ENCODE assay signal across 24 cellular contexts in genomic region chr2:129067070-129067469, GRCh38.
DNase-seq lines count a peak whose midpoint lies in the region; ATAC-seq, FAIRE-seq and TF ChIP-seq lines count a peak whose summit lies in the region.
"Had no signal": no experiment of that assay in that cellular context is flagged by ENCODE, and none has a peak within 500 bp of the region (broad histone marks: within the 10 kb centered on the region; RNA-seq: fewer than 3 reads in every experiment).

No MANE protein-coding gene starts in this region.

- H3K79me2 ChIP-seq in HepG2 (ENCODE audit: insufficient read depth, low read length), result no peaks in the 10 kb centered on the region

- H3K36me3 ChIP-seq in HepG2 (replicated peaks in 1 of 2; ENCODE audit: control insufficient read depth in 1 of 2, insufficient read depth in 2 of 2, low read length in 2 of 2) (no peaks in the 10 kb centered on the region), right lobe of liver (no peaks in the 10 kb centered on the region), IMR-90 (ENCODE audit: control insufficient read depth, insufficient read depth, low read length) (no peaks in the 10 kb centered on the region), mucosa of descending colon (ENCODE audit: low read depth) (no peaks in the 10 kb centered on the region)
- no peaks in the 10 kb centered on the region for H3K36me3 ChIP-seq in naive thymus-derived CD4-positive, alpha-beta T cell (ENCODE audit: control insufficient read depth in 2 of 3, insufficient read depth in 3 of 3, low read length in 3 of 3)
- H3K36me3 ChIP-seq: BLaER1 treated with 17β-estradiol and CSF1 and Interleukin-3, amounts not matched to agents 10 nM and 100 nM had no signal

- WGBS in HepG2 (ENCODE audit: low lambda C conversion rate), result 0% methylated on average over 1 of the region's 1 CpG
- no CpG with 5 or more reads among the region's 1 CpG for WGBS in right lobe of liver (ENCODE audit: insufficient coverage, low coverage, low lambda C conversion rate, missing lambda C conversion rate)
- no CpG with 5 or more reads among the region's 1 CpG for WGBS in IMR-90 (ENCODE audit: extremely low coverage in 2 of 2, insufficient read length in 1 of 2), 2 experiments

- TF ChIP-seq CTCF in HepG2 (CRISPR knock-in tag; IDR thresholded peaks at IDR 0.05) (no peak), right lobe of liver (IDR thresholded peaks at IDR 0.05) (no peak), IMR-90 (conservative IDR thresholded peaks at IDR 0.05; ENCODE audit: low read depth, low read length) (no peak), mucosa of descending colon (IDR thresholded peaks at IDR 0.05) (no peak)

- H3K14ac ChIP-seq in IMR-90 (replicated peaks; ENCODE audit: low read depth, low read length), result no peak overlapping the region

- H2AK9ac ChIP-seq in IMR-90 (replicated peaks; ENCODE audit: low read depth, low read length, poor library complexity), result no peak overlapping the region

- H3K4me1 ChIP-seq in HepG2 (ENCODE audit: insufficient read depth, low read length) (0 out of 2 replicates have a peak, but pooled peaks cover 8% of the 10 kb centered on the region), right lobe of liver (peaks cover 0 to 10% (median 0%) of the 10 kb centered on the region in 4 donors), IMR-90 (ENCODE audit: control insufficient read depth, insufficient read depth, low read length) (no peaks in the 10 kb centered on the region), mucosa of descending colon (ENCODE audit: low read depth) (peaks cover 11% of the 10 kb centered on the region)
- H3K4me1 ChIP-seq in naive thymus-derived CD4-positive, alpha-beta T cell (ENCODE audit: control insufficient read depth in 2 of 2, insufficient read depth in 2 of 2, low read length in 2 of 2), result no peaks in the 10 kb centered on the region
- H3K4me1 ChIP-seq: A549, Caco-2 had no signal

- DNase-seq in HepG2 (ENCODE audit: low spot score), result no peak
- no peak for DNase-seq in right lobe of liver
- DNase-seq in IMR-90, result no peak
- DNase-seq in naive thymus-derived CD4-positive, alpha-beta T cell, result no peak
- no peak for DNase-seq in caudate nucleus (lab: John Stamatoyannopoulos, UW)
- DNase-seq in mucosa of descending colon, result no peak
- no peak for DNase-seq in T-helper 2 cell treated with Interferon-gamma antibody and Interleukin-4, amounts not matched to agents 5 μg/mL and 100 μg/mL, for 36 hours (ENCODE audit: low spot score)
- DNase-seq: AML-193; Caco-2; Calu3; CD4-positive, alpha-beta T cell; CD8-positive, alpha-beta T cell; DMS79; DND-41; EL; GDM1 had no signal

- no peaks in the 10 kb centered on the region for H3K9me1 ChIP-seq in IMR-90 (ENCODE audit: insufficient read depth, low read length)

- H3K27me3 ChIP-seq in HepG2 (ENCODE audit: control insufficient read depth in 1 of 2, insufficient read depth in 2 of 2, low read length in 2 of 2) (peaks cover 0 to 10% of the 10 kb centered on the region in 2 experiments; a peak in 2 of 5 replicates), right lobe of liver (no peaks in the 10 kb centered on the region), IMR-90 (ENCODE audit: control insufficient read depth, insufficient read depth, low read length) (no peaks in the 10 kb centered on the region)
- H3K27me3 ChIP-seq in naive thymus-derived CD4-positive, alpha-beta T cell (ENCODE audit: control insufficient read depth in 2 of 2, insufficient read depth in 2 of 2, low read length in 2 of 2), result no peaks in the 10 kb centered on the region
- H3K27me3 ChIP-seq: BLaER1 treated with 17β-estradiol and CSF1 and Interleukin-3, amounts not matched to agents 10 nM and 100 nM had no signal

- no peak overlapping the region for H3K27ac ChIP-seq in HepG2 (ENCODE audit: extremely low read length, insufficient read depth, low read length)
- no peak overlapping the region for H3K27ac ChIP-seq in right lobe of liver
- no peak overlapping the region for H3K27ac ChIP-seq in IMR-90 (ENCODE audit: insufficient read depth, low read length)
- H3K27ac ChIP-seq in naive thymus-derived CD4-positive, alpha-beta T cell (ENCODE audit: low read depth, low read length), result no peak overlapping the region
- H3K27ac ChIP-seq in caudate nucleus (ENCODE audit: low read depth, low read length), result no peak overlapping the region
- H3K27ac ChIP-seq: 22Rv1; A549; BLaER1 treated with 17β-estradiol and CSF1 and Interleukin-3, amounts not matched to agents 10 nM and 100 nM; C4-2B had no signal

- H3K9me3 ChIP-seq in HepG2 (ENCODE audit: low read length) (no peaks in the 10 kb centered on the region), right lobe of liver (no peaks in the 10 kb centered on the region), IMR-90 (ENCODE audit: control insufficient read depth, insufficient read depth, low read length) (peaks cover 8% of the 10 kb centered on the region), mucosa of descending colon (no peaks in the 10 kb centered on the region)
- H3K9me3 ChIP-seq in naive thymus-derived CD4-positive, alpha-beta T cell (ENCODE audit: control insufficient read depth in 2 of 3, low read length in 3 of 3), result no peaks in the 10 kb centered on the region
- H3K9me3 ChIP-seq: A549; BLaER1 treated with 17β-estradiol and CSF1 and Interleukin-3, amounts not matched to agents 10 nM and 100 nM; Caco-2 had no signal

- TF ChIP-seq RAD21 in HepG2 (CRISPR knock-in tag; IDR thresholded peaks at IDR 0.05) (no peak), IMR-90 (IDR thresholded peaks at IDR 0.05; ENCODE audit: low read length) (no peak)

- no peak for TF ChIP-seq POLR2A in HepG2 (IDR thresholded peaks at IDR 0.05; ENCODE audit: insufficient read depth in 1 of 2, low read depth in 2 of 2, low read length in 2 of 2)
- TF ChIP-seq POLR2A in right lobe of liver (IDR thresholded peaks at IDR 0.05), result no peak
- no peak for TF ChIP-seq POLR2A in IMR-90 (IDR thresholded peaks at IDR 0.05; ENCODE audit: low read depth, low read length)

- H3K18ac ChIP-seq in IMR-90 (ENCODE audit: low read depth, low read length), result no peak overlapping the region

- in situ Hi-C loops in HepG2 (cut with HindIII; ENCODE audit: extremely low pct_ligation_motif_present, low pct_unique_long_range_greater_than_20kb) (no loop called here), IMR-90 (cut with MboI; ENCODE audit: low sequenced_read_pairs) (no loop called here)

- POLR2A ChIA-PET in HepG2 (lab: Yijun Ruan, JAX), result no interaction called here
- POLR2A ChIA-PET in IMR-90 (lab: Charles Lee; ENCODE audit: unreplicated experiment), result no interaction called here
- POLR2A ChIA-PET in naive thymus-derived CD4-positive, alpha-beta T cell (lab: Charles Lee), result no interaction called here

- H3K4me3 Mint-ChIP-seq in naive thymus-derived CD4-positive, alpha-beta T cell, result no peak overlapping the region
- no peak overlapping the region for H3K4me3 Mint-ChIP-seq in T-helper 2 cell treated with Interferon-gamma antibody and Interleukin-4, amounts not matched to agents 5 μg/mL and 100 μg/mL, for 36 hours
- H3K4me3 Mint-ChIP-seq: B cell; CD4-positive, alpha-beta T cell; CD8-positive, alpha-beta T cell had no signal

- H4K8ac ChIP-seq in IMR-90 (ENCODE audit: low read depth in 2 of 2, low read length in 2 of 2), result no peak overlapping the region

- no peak overlapping the region for H2BK120ac ChIP-seq in IMR-90 (ENCODE audit: low read depth, low read length)

- no peaks in the 10 kb centered on the region for H3K79me1 ChIP-seq in IMR-90 (ENCODE audit: low read depth in 1 of 2, low read length in 2 of 2)

- CTCF ChIA-PET in HepG2 (lab: Yijun Ruan, JAX; ENCODE audit: low intra/inter-chr PET ratio, low total read pairs), result no interaction called here
- CTCF ChIA-PET in IMR-90 (lab: Yijun Ruan, JAX), result no interaction called here
- CTCF ChIA-PET in naive thymus-derived CD4-positive, alpha-beta T cell (lab: Charles Lee), result no interaction called here

- no peak overlapping the region for H3K27ac Mint-ChIP-seq in naive thymus-derived CD4-positive, alpha-beta T cell
- H3K27ac Mint-ChIP-seq in T-helper 2 cell treated with Interferon-gamma antibody and Interleukin-4, amounts not matched to agents 5 μg/mL and 100 μg/mL, for 36 hours, result no peak overlapping the region
- H3K27ac Mint-ChIP-seq: B cell; CD4-positive, alpha-beta T cell; CD8-positive, alpha-beta T cell had no signal

- no peak overlapping the region for H3K4me2 ChIP-seq in HepG2 (ENCODE audit: low read depth, low read length)
- no peak overlapping the region for H3K4me2 ChIP-seq in IMR-90 (ENCODE audit: low read depth, low read length)
- H3K4me2 ChIP-seq: A549; BLaER1 treated with 17β-estradiol and CSF1 and Interleukin-3, amounts not matched to agents 10 nM and 100 nM had no signal

- dilution Hi-C loops in IMR-90 (cut with HindIII; ENCODE audit: low sequenced_read_pairs, unreplicated experiment), result no loop called here

- H3K9ac ChIP-seq in HepG2 (ENCODE audit: insufficient read depth, low read depth, low read length) (no peak overlapping the region), IMR-90 (ENCODE audit: low read depth, low read length) (no peak overlapping the region)
- H3K9ac ChIP-seq: BLaER1 treated with 17β-estradiol and CSF1 and Interleukin-3, amounts not matched to agents 10 nM and 100 nM had no signal

- no peaks in the 10 kb centered on the region for H3K4me1 Mint-ChIP-seq in naive thymus-derived CD4-positive, alpha-beta T cell
- H3K4me1 Mint-ChIP-seq in T-helper 2 cell treated with Interferon-gamma antibody and Interleukin-4, amounts not matched to agents 5 μg/mL and 100 μg/mL, for 36 hours (ENCODE audit: low read depth), result peaks cover 5% of the 10 kb centered on the region
- H3K4me1 Mint-ChIP-seq: B cell had no signal

- H3K4me3 ChIP-seq in HepG2 (replicated peaks in 1 of 3; ENCODE audit: insufficient read depth in 1 of 3, low read depth in 2 of 3, low read length in 3 of 3), result no peak overlapping the region
- no peak overlapping the region for H3K4me3 ChIP-seq in right lobe of liver
- no peak overlapping the region for H3K4me3 ChIP-seq in IMR-90 (ENCODE audit: insufficient read depth, low read depth, low read length)
- H3K4me3 ChIP-seq in naive thymus-derived CD4-positive, alpha-beta T cell (ENCODE audit: low read length), result no peak overlapping the region
- H3K4me3 ChIP-seq in mucosa of descending colon, result no peak overlapping the region
- H3K4me3 ChIP-seq: A549; BLaER1 treated with 17β-estradiol and CSF1 and Interleukin-3, amounts not matched to agents 10 nM and 100 nM; GM12878 had no signal

- BruUV-seq in HepG2 (replicated peaks; lab: Mats Ljungman, UMichigan), result no TSS peak
- no TSS peak for BruUV-seq in IMR-90 (replicated peaks; lab: Mats Ljungman, UMichigan)

- H3K27me3 Mint-ChIP-seq in naive thymus-derived CD4-positive, alpha-beta T cell, result no peaks in the 10 kb centered on the region
- H3K27me3 Mint-ChIP-seq in T-helper 2 cell treated with Interferon-gamma antibody and Interleukin-4, amounts not matched to agents 5 μg/mL and 100 μg/mL, for 36 hours (ENCODE audit: low read depth), result peaks cover 3% of the 10 kb centered on the region
- H3K27me3 Mint-ChIP-seq: B cell; CD4-positive, alpha-beta T cell had no signal

- H3K56ac ChIP-seq in IMR-90 (ENCODE audit: extremely low read depth, insufficient read depth, low read length), result no peak overlapping the region

- FAIRE-seq in HepG2 (lab: Jason Lieb, UNC), result no peak
- FAIRE-seq: A549, D721Med, GM12878, GM18507 had no signal

- intact Hi-C loops in HepG2 (cut with micrococcal nuclease; ENCODE audit: unreplicated experiment) (no loop called here), right lobe of liver (cut with DNase I) (no loop called here), IMR-90 (cut with micrococcal nuclease) (no loop called here), mucosa of descending colon (cut with DNase I, micrococcal nuclease) (no loop called here)
- intact Hi-C loops in naive thymus-derived CD4-positive, alpha-beta T cell (cut with micrococcal nuclease), result no loop called here

- no peak overlapping the region for H4K5ac ChIP-seq in IMR-90 (ENCODE audit: low read depth, low read length)

- H3K4ac ChIP-seq in IMR-90 (ENCODE audit: low read depth, low read length), result no peak overlapping the region

- H2BK5ac ChIP-seq in IMR-90 (ENCODE audit: low read depth, low read length, poor library complexity, severe bottlenecking), result peak overlapping the region; percentile 33

- H4K91ac ChIP-seq in IMR-90 (ENCODE audit: insufficient read depth, low read depth, low read length), result no peak overlapping the region

- TF ChIP-seq EP300 in HepG2 (IDR thresholded peaks at IDR 0.05; ENCODE audit: low read depth in 2 of 2, low read length in 2 of 2) (no peak), HepG2 (CRISPR knock-in tag; IDR thresholded peaks at IDR 0.05; ENCODE audit: borderline replicate concordance) (no peak)

- H2BK15ac ChIP-seq in IMR-90 (ENCODE audit: low read depth, low read length), result no peak overlapping the region

- no peak overlapping the region for H2AFZ ChIP-seq in HepG2 (ENCODE audit: low read length)
- no peak overlapping the region for H2AFZ ChIP-seq in IMR-90 (replicated peaks; ENCODE audit: low read length, poor library complexity)

- H4K20me1 ChIP-seq in HepG2 (ENCODE audit: insufficient read depth, low read length) (no peaks in the 10 kb centered on the region; the same call in 1 of the 2 replicates), IMR-90 (ENCODE audit: insufficient read depth, low read length) (no peaks in the 10 kb centered on the region)
- H4K20me1 ChIP-seq: BLaER1 treated with 17β-estradiol and CSF1 and Interleukin-3, amounts not matched to agents 10 nM and 100 nM had no signal

- no peaks in the 10 kb centered on the region for H3K36me3 Mint-ChIP-seq in naive thymus-derived CD4-positive, alpha-beta T cell
- no peaks in the 10 kb centered on the region for H3K36me3 Mint-ChIP-seq in T-helper 2 cell treated with Interferon-gamma antibody and Interleukin-4, amounts not matched to agents 5 μg/mL and 100 μg/mL, for 36 hours (ENCODE audit: low read depth)
- H3K36me3 Mint-ChIP-seq: CD8-positive, alpha-beta T cell had no signal

- H3K9me3 Mint-ChIP-seq in naive thymus-derived CD4-positive, alpha-beta T cell, result peaks cover 0 to 1% (median 0%) of the 10 kb centered on the region in 11 donors
- H3K9me3 Mint-ChIP-seq in T-helper 2 cell treated with Interferon-gamma antibody and Interleukin-4, amounts not matched to agents 5 μg/mL and 100 μg/mL, for 36 hours, result no peaks in the 10 kb centered on the region
- H3K9me3 Mint-ChIP-seq: CD4-positive, alpha-beta T cell; CD8-positive, alpha-beta T cell had no signal

- ATAC-seq in HepG2, result no peak
- no peak for ATAC-seq in right lobe of liver
- ATAC-seq in IMR-90 (ENCODE audit: low read depth), result no peak
- ATAC-seq in naive thymus-derived CD4-positive, alpha-beta T cell, result peak; percentile 22
- ATAC-seq in mucosa of descending colon, result no peak
- ATAC-seq: A549; CD8-positive, alpha-beta T cell; GM12878 had no signal

- no peak overlapping the region for H3K23ac ChIP-seq in IMR-90 (ENCODE audit: low read depth, low read length)

- H2BK20ac ChIP-seq in IMR-90 (ENCODE audit: low read depth, low read length), result no peak overlapping the region

- no peak overlapping the region for H2AK5ac ChIP-seq in IMR-90 (ENCODE audit: low read depth, low read length)
